8 cellular contexts compared by ENCODE assay signal in genomic region chr12:125185740-125186470, GRCh38. TPM values are rescaled to one million over a fixed set of nuclear protein-coding genes. Genes with fewer than 3 reads are reported as not detected.
A peak's percentile ranks its signal among the peaks of the same experiment; 100 is the strongest.
DNase-seq lines count a peak whose midpoint lies in the region; ATAC-seq and TF ChIP-seq lines count a peak whose summit lies in the region.

Gene TMEM132B, plus strand, starts transcription at chr12:125186386.

- ATAC-seq in activated CD8-positive, alpha-beta memory T cell treated with anti-CD3 and anti-CD28 coated beads, Interleukin-2, amount 10 ng/mL, durations not matched to agents 7 days and 5 days, result peak; percentile 81
- ATAC-seq in upper lobe of left lung (ENCODE audit: low FRiP score in 2 of 2) (peak in 1 of 2 donors; percentile 77), HG03457 (IDR thresholded peaks at IDR 0.05; ENCODE audit: unreplicated experiment) (no peak)

- H3K36me3 ChIP-seq in GM06990 (ENCODE audit: control insufficient read depth, insufficient read depth, low read length) (no peaks in the 10 kb centered on the region), upper lobe of left lung (no peaks in the 10 kb centered on the region)

- TF ChIP-seq POLR2A in upper lobe of left lung (IDR thresholded peaks at IDR 0.05), result no peak

- H3K27me3 ChIP-seq in GM06990 (replicated peaks; ENCODE audit: control insufficient read depth, insufficient read depth, low read length) (no peaks in the 10 kb centered on the region; the same call in none of the 2 replicates), upper lobe of left lung (peaks cover 0 to 38% (median 16%) of the 10 kb centered on the region in 4 donors)

- 2 to 3% methylated on average over 14 to 37 of the region's 71 CpGs for WGBS in upper lobe of left lung, 2 donors

- TF ChIP-seq CTCF in GM06990 (IDR thresholded peaks at IDR 0.05; ENCODE audit: insufficient read depth, low read length, poor library complexity, severe bottlenecking), result no peak
- TF ChIP-seq CTCF in HFFc6 (IDR thresholded peaks at IDR 0.05), result peak; percentile 63
- peak; percentile 33 to 55 (median 36) for TF ChIP-seq CTCF in nephron (IDR thresholded peaks at IDR 0.05; ENCODE audit: unreplicated experiment in 3 of 3)
- TF ChIP-seq CTCF in upper lobe of left lung (IDR thresholded peaks at IDR 0.05), result peak in 5 of 6 experiments; percentile 22 to 61 (median 52)

- H3K4me3 Mint-ChIP-seq in HFFc6 (peak within 1 kb of the TSS; percentile 52; the same call in 1 of the 2 replicates), nephron (peak within 1 kb of the TSS; percentile 63 to 76 (median 70))
- no peak within 1 kb of the TSS for H3K4me3 Mint-ChIP-seq in activated CD8-positive, alpha-beta memory T cell treated with anti-CD3 and anti-CD28 coated beads, Interleukin-2, amount 10 ng/mL, durations not matched to agents 7 days and 5 days

- H3K27me3 Mint-ChIP-seq in HFFc6 (ENCODE audit: insufficient read depth) (peaks cover 37% of the 10 kb centered on the region), nephron (ENCODE audit: low read depth) (peaks cover 92% of the 10 kb centered on the region)
- H3K27me3 Mint-ChIP-seq in activated CD8-positive, alpha-beta memory T cell treated with anti-CD3 and anti-CD28 coated beads, Interleukin-2, amount 10 ng/mL, durations not matched to agents 7 days and 5 days, result peaks cover 71% of the 10 kb centered on the region

- H3K9me3 Mint-ChIP-seq in HFFc6 (no peaks in the 10 kb centered on the region), nephron (no peaks in the 10 kb centered on the region)
- H3K9me3 Mint-ChIP-seq in activated CD8-positive, alpha-beta memory T cell treated with anti-CD3 and anti-CD28 coated beads, Interleukin-2, amount 10 ng/mL, durations not matched to agents 7 days and 5 days (ENCODE audit: low read depth), result no peaks in the 10 kb centered on the region

- CTCF ChIA-PET in activated CD8-positive, alpha-beta memory T cell treated with anti-CD3 and anti-CD28 coated beads, Interleukin-2, amount 10 ng/mL, durations not matched to agents 7 days and 5 days (lab: Charles Lee), result interaction anchor here (1.7 to 4.9 kb wide), 2 partner anchors 17 to 218 kb away, joined by 5 to 44 read pairs; no protein-coding TSS in a partner anchor

- no peak for TF ChIP-seq EP300 in upper lobe of left lung (IDR thresholded peaks at IDR 0.05)

- no peak within 1 kb of the TSS for H3K27ac ChIP-seq in upper lobe of left lung

- H3K4me1 Mint-ChIP-seq in HFFc6 (ENCODE audit: low read depth), result peaks cover 14% of the 10 kb centered on the region
- no peaks in the 10 kb centered on the region for H3K4me1 Mint-ChIP-seq in activated CD8-positive, alpha-beta memory T cell treated with anti-CD3 and anti-CD28 coated beads, Interleukin-2, amount 10 ng/mL, durations not matched to agents 7 days and 5 days
- H3K4me1 Mint-ChIP-seq in nephron, result peaks cover 20% of the 10 kb centered on the region

- no peak within 1 kb of the TSS for H3K27ac Mint-ChIP-seq in HFFc6
- H3K27ac Mint-ChIP-seq in activated CD8-positive, alpha-beta memory T cell treated with anti-CD3 and anti-CD28 coated beads, Interleukin-2, amount 10 ng/mL, durations not matched to agents 7 days and 5 days, result no peak within 1 kb of the TSS
- no peak within 1 kb of the TSS for H3K27ac Mint-ChIP-seq in nephron

- no peaks in the 10 kb centered on the region for H3K36me3 Mint-ChIP-seq in HFFc6 (ENCODE audit: low read depth)
- no peaks in the 10 kb centered on the region for H3K36me3 Mint-ChIP-seq in activated CD8-positive, alpha-beta memory T cell treated with anti-CD3 and anti-CD28 coated beads, Interleukin-2, amount 10 ng/mL, durations not matched to agents 7 days and 5 days
- H3K36me3 Mint-ChIP-seq in nephron (ENCODE audit: low read depth), result no peaks in the 10 kb centered on the region

- peaks cover 17 to 26% (median 21%) of the 10 kb centered on the region in 4 donors for H3K4me1 ChIP-seq in upper lobe of left lung

- no peaks in the 10 kb centered on the region for H3K9me3 ChIP-seq in upper lobe of left lung

- H3K4me3 ChIP-seq in GM06990 (replicated peaks; ENCODE audit: low read depth, low read length) (peak within 1 kb of the TSS; percentile 11; the same call in 1 of the 2 replicates), upper lobe of left lung (peak within 1 kb of the TSS in 3 of 4 donors; percentile 33 to 37 (median 36))

- DNase-seq in GM06990 (ENCODE audit: extremely low read depth, insufficient read length), result peak; percentile 72
- DNase-seq in HFFc6, result peak; percentile 52
- peak; percentile 69 for DNase-seq in NCI-H2196 treated with DMSO at 0.1 percent for 48 hours (lab: John Stamatoyannopoulos, UW; ENCODE audit: unreplicated experiment)
- DNase-seq in activated CD8-positive, alpha-beta memory T cell treated with anti-CD3 and anti-CD28 coated beads, Interleukin-2, amount 10 ng/mL, durations not matched to agents 7 days and 5 days, result peak; percentile 78
- DNase-seq in fibroblast of peridontal ligament (ENCODE audit: extremely low read depth), result peak; percentile 58
- DNase-seq in upper lobe of left lung, result peak; percentile 69 to 95

RNA-seq across cellular contexts. Expression of gene TMEM132B, which starts in this region (rescaled TPM):
- 1 to 10 TPM in 1 of 6 experiments, under 1 TPM in 5; 0.26 to 2.4 (median 0.35) TPM for total RNA-seq in HFFc6 (2021; fragmentation: NEBNext Ultra II Directional; extraction: Animal tissue kit (Norgen Biotek cat#: 25700))
- total RNA-seq in activated CD8-positive, alpha-beta memory T cell treated with anti-CD3 and anti-CD28 coated beads, Interleukin-2, amount 10 ng/mL, durations not matched to agents 7 days and 5 days, result not detected
- total RNA-seq in upper lobe of left lung, result under 1 TPM in 4 of 6 donors, not detected in 2; 0.15 to 0.46 (median 0.35) TPM

Comparison
In these comparisons a context has a peak if more than half of its experiments do, and no peak if none do; other contexts are left out.
1. Peak in DNase-seq and ATAC-seq in activated CD8-positive, alpha-beta memory T cell treated with anti-CD3 and anti-CD28 coated beads, Interleukin-2, amount 10 ng/mL, durations not matched to agents 7 days and 5 days; RNA of the gene not detected or under 1 TPM.
2. Peak in DNase-seq and H3K4me3 ChIP-seq in upper lobe of left lung; RNA of the gene not detected or under 1 TPM.